36 cellular contexts compared by ENCODE assay signal in genomic region chr9:113764572-113764971, GRCh38.
"Had no signal": no experiment of that assay in that cellular context is flagged by ENCODE, and none has a peak within 500 bp of the region (broad histone marks: within the 10 kb centered on the region; RNA-seq: fewer than 3 reads in every experiment).

No MANE protein-coding gene starts in this region.

- H3K36me3 ChIP-seq: MG63 had no signal

- H3K4me3 ChIP-seq: MG63 had no signal

- DNase-seq: Karpas-422, Kasumi-1, MG63, MM.1S, MV-4-11, NCI-H1048, NCI-H1092, NCI-H1092 treated with DMSO at 0.1 percent for 48 hours, NCI-H1105, NCI-H1105 treated with DMSO at 0.1 percent for 48 hours, NCI-H1417, NCI-H1417 treated with DMSO at 0.1 percent for 48 hours, NCI-H1436, NCI-H1436 treated with DMSO at 0.1 percent for 48 hours, NCI-H146, NCI-H1694, NCI-H1694 treated with DMSO at 0.1 percent for 48 hours, NCI-H187, NCI-H187 treated with DMSO at 0.1 percent for 48 hours, NCI-H1930, NCI-H2029, NCI-H2029 treated with DMSO at 0.1 percent for 48 hours, NCI-H2081, NCI-H2081 treated with DMSO at 0.1 percent for 48 hours, NCI-H2107, NCI-H2171, NCI-H2171 treated with DMSO at 0.1 percent for 48 hours, NCI-H2227 treated with DMSO at 0.1 percent for 48 hours, NCI-H226, NCI-H345, NCI-H446, NCI-H446 treated with DMSO at 0.1 percent for 48 hours, NCI-H510A, NCI-H510A treated with DMSO at 0.1 percent for 48 hours, NCI-H524, NCI-H524 treated with DMSO at 0.1 percent for 48 hours had no signal
